In genomic region chr6:73043446-73043845, GRCh38 we compare ENCODE assay signal across 18 cellular contexts.
DNase-seq lines count a peak whose midpoint lies in the region; ATAC-seq and TF ChIP-seq lines count a peak whose summit lies in the region.
"Had no signal": no experiment of that assay in that cellular context is flagged by ENCODE, and none has a peak within 500 bp of the region (broad histone marks: within the 10 kb centered on the region; RNA-seq: fewer than 3 reads in every experiment).

No MANE protein-coding gene starts in this region.

- H3K4me1 ChIP-seq in A673 (ENCODE audit: insufficient read depth, low read length, poor library complexity, severe bottlenecking), result peaks cover 20% of the 10 kb centered on the region
- H3K4me1 ChIP-seq: BLaER1 treated with 17β-estradiol and CSF1 and Interleukin-3, amounts not matched to agents 10 nM and 100 nM had no signal

- no peaks in the 10 kb centered on the region for H3K27me3 ChIP-seq in A673 (replicated peaks; ENCODE audit: insufficient read depth, low read depth, low read length, poor library complexity)
- H3K27me3 ChIP-seq: BLaER1 treated with 17β-estradiol and CSF1 and Interleukin-3, amounts not matched to agents 10 nM and 100 nM had no signal

- peak; percentile 28 for DNase-seq in A673 (ENCODE audit: low spot score)
- DNase-seq in NCI-H446 treated with DMSO at 0.1 percent for 48 hours (lab: John Stamatoyannopoulos, UW), result peak; percentile 88
- peak; percentile 65 for DNase-seq in fibroblast of gingiva (ENCODE audit: low read depth)
- DNase-seq in skeletal muscle cell (ENCODE audit: low read depth), result peak; percentile 10
- no peak for DNase-seq in DMS53 (lab: John Stamatoyannopoulos, UW)
- no peak for DNase-seq in COLO829 (ENCODE audit: low spot score)
- no peak for DNase-seq in NCI-H2107 treated with DMSO at 0.1 percent for 48 hours (lab: John Stamatoyannopoulos, UW; ENCODE audit: unreplicated experiment)
- DNase-seq: 8988T; ACHN; CD4-positive, alpha-beta T cell; DMS153; DND-41; GDM1; IMR-90 had no signal

- CTCF ChIA-PET in A673 (lab: Charles Lee), result no interaction called here

- H3K4me3 ChIP-seq in A673 (ENCODE audit: low read depth, low read length, poor library complexity, severe bottlenecking) (no peak overlapping the region), skeletal muscle cell (ENCODE audit: low read depth, low read length) (no peak overlapping the region)
- H3K4me3 ChIP-seq: BLaER1 treated with 17β-estradiol and CSF1 and Interleukin-3, amounts not matched to agents 10 nM and 100 nM; GM23248 had no signal

- no peak for TF ChIP-seq CTCF in A673 (conservative IDR thresholded peaks at IDR 0.05; ENCODE audit: low read depth, low read length)

- no peaks in the 10 kb centered on the region for H3K36me3 ChIP-seq in A673 (ENCODE audit: insufficient read depth, low read length, poor library complexity, severe bottlenecking)

- intact Hi-C loops in A673 (cut with micrococcal nuclease; ENCODE audit: unreplicated experiment), result no loop called here

- peaks cover 7% of the 10 kb centered on the region for H3K9me3 ChIP-seq in A673 (ENCODE audit: low read depth, low read length, poor library complexity, severe bottlenecking)

- ATAC-seq in HG03442 (IDR thresholded peaks at IDR 0.05; ENCODE audit: unreplicated experiment), result no peak
- ATAC-seq: HCT116 had no signal

- POLR2A ChIA-PET in A673 (lab: Charles Lee; ENCODE audit: low non-redundant PET), result no interaction called here

- no peak overlapping the region for H3K27ac ChIP-seq in A673 (ENCODE audit: low read depth, low read length, poor library complexity, severe bottlenecking)
- H3K27ac ChIP-seq: BLaER1 treated with 17β-estradiol and CSF1 and Interleukin-3, amounts not matched to agents 10 nM and 100 nM; GM23248 had no signal

- BruUV-seq in A673 (replicated peaks; lab: Mats Ljungman, UMichigan), result no TSS peak

Comparison
In these comparisons a context has a peak if more than half of its experiments do, and no peak if none do; other contexts are left out.
1. DNase-seq: peak in A673 (single experiment), NCI-H446 treated with DMSO at 0.1 percent for 48 hours (single experiment), fibroblast of gingiva (single experiment) and skeletal muscle cell (single experiment); none in DMS53 (single experiment), COLO829 (single experiment) and NCI-H2107 treated with DMSO at 0.1 percent for 48 hours (single experiment).